ENCODE assay signal across 9 cellular contexts in genomic region chr3:62318365-62318751, GRCh38. TPM values are rescaled to one million over a fixed set of nuclear protein-coding genes. Genes with fewer than 3 reads are reported as not detected.
DNase-seq lines count a peak whose midpoint lies in the region; ATAC-seq and TF ChIP-seq lines count a peak whose summit lies in the region.
"Had no signal": no experiment of that assay in that cellular context is flagged by ENCODE, and none has a peak within 500 bp of the region (broad histone marks: within the 10 kb centered on the region; RNA-seq: fewer than 3 reads in every experiment).

No MANE protein-coding gene starts in this region.

- ATAC-seq in GM21367 (IDR thresholded peaks at IDR 0.05; ENCODE audit: unreplicated experiment) = peak; percentile 4
- no peak for ATAC-seq in T-cell (replicated peaks in 1 of 4)
- ATAC-seq in gastroesophageal sphincter = no peak
- no peak for ATAC-seq in HG03571 (IDR thresholded peaks at IDR 0.05; ENCODE audit: unreplicated experiment)
- no peak for ATAC-seq in GM19035 (IDR thresholded peaks at IDR 0.05; ENCODE audit: unreplicated experiment)

- H3K27ac Mint-ChIP-seq in T-cell = no peak overlapping the region

- H3K4me3 ChIP-seq in gastroesophageal sphincter = peak overlapping the region; percentile 39 to 61
- peak overlapping the region in 2 of 3 donors; percentile 67 to 68 for H3K4me3 ChIP-seq in skeletal muscle tissue (ENCODE audit: low read length in 3 of 3)

- H3K9me3 Mint-ChIP-seq in T-cell = peaks cover 12 to 18% (median 13%) of the 10 kb centered on the region in 3 donors

- WGBS in gastroesophageal sphincter (ENCODE audit: low coverage in 1 of 2), 2 donors = 21 to 71% methylated on average over 9 to 12 of the region's 12 CpGs

- H3K27ac ChIP-seq in gastroesophageal sphincter (peak overlapping the region in 3 of 4 donors; percentile 75 to 79 (median 79)), skeletal muscle tissue (ENCODE audit: low read depth, low read length) (peak overlapping the region; percentile 36)

- peaks cover 10 to 16% (median 12%) of the 10 kb centered on the region in 3 donors for H3K4me1 Mint-ChIP-seq in T-cell

- H3K27me3 ChIP-seq in gastroesophageal sphincter (no peaks in the 10 kb centered on the region), skeletal muscle tissue (ENCODE audit: control insufficient read depth in 3 of 3, insufficient read depth in 3 of 3, low read length in 3 of 3) (peaks cover 0 to 6% (median 3%) of the 10 kb centered on the region in 3 donors)

- H3K36me3 ChIP-seq in gastroesophageal sphincter = peaks cover 0 to 18% of the 10 kb centered on the region in 2 donors
- H3K36me3 ChIP-seq in skeletal muscle tissue (ENCODE audit: control insufficient read depth in 3 of 3, insufficient read depth in 3 of 3, low read length in 3 of 3) = no peaks in the 10 kb centered on the region

- no peak for TF ChIP-seq EP300 in gastroesophageal sphincter (IDR thresholded peaks at IDR 0.05)

- no peak for TF ChIP-seq CTCF in gastroesophageal sphincter (IDR thresholded peaks at IDR 0.05)

- H3K27me3 Mint-ChIP-seq in T-cell = peaks cover 23 to 40% of the 10 kb centered on the region in 2 donors

- DNase-seq in T-cell = no peak
- DNase-seq in activated gamma-delta T cell treated with Interleukin-2 at 50 U/mL for 16 hours = no peak
- DNase-seq in NCI-H82 (lab: John Stamatoyannopoulos, UW) = no peak

- H3K9ac ChIP-seq in skeletal muscle tissue (ENCODE audit: low read depth in 1 of 3, low read length in 3 of 3) = no peak overlapping the region

- H3K4me1 ChIP-seq in gastroesophageal sphincter (peaks cover 0 to 16% (median 0%) of the 10 kb centered on the region in 3 donors), skeletal muscle tissue (ENCODE audit: control insufficient read depth in 3 of 3, insufficient read depth in 3 of 3, low read length in 3 of 3) (peaks cover 0 to 6% (median 3%) of the 10 kb centered on the region in 3 donors)

- no peaks in the 10 kb centered on the region for H3K36me3 Mint-ChIP-seq in T-cell

- POLR2A ChIA-PET in T-cell (lab: Charles Lee) = no interaction called here

- peak overlapping the region; percentile 80 to 90 (median 89) for H3K4me3 Mint-ChIP-seq in T-cell

- TF ChIP-seq POLR2A in gastroesophageal sphincter (IDR thresholded peaks at IDR 0.05) = no peak

- CTCF ChIA-PET in T-cell (lab: Charles Lee) = no interaction called here

- H3K9me3 ChIP-seq in gastroesophageal sphincter = no peaks in the 10 kb centered on the region
- no peaks in the 10 kb centered on the region for H3K9me3 ChIP-seq in skeletal muscle tissue (ENCODE audit: control insufficient read depth in 3 of 3, low read length in 3 of 3)

RNA-seq across cellular contexts. Expression of gene FEZF2, which starts 55.0 kb away (rescaled TPM):
- total RNA-seq in T-cell = not detected
- total RNA-seq in gastroesophageal sphincter = not detected
- total RNA-seq in skeletal muscle tissue = not detected
- total RNA-seq: lung microvascular endothelial cell had no signal
